In genomic region chr4:11456441-11456840, GRCh38 we compare ENCODE assay signal across 29 cellular contexts. TPM values are rescaled to one million over a fixed set of nuclear protein-coding genes. Genes with fewer than 3 reads are reported as not detected.
"Had no signal": no experiment of that assay in that cellular context is flagged by ENCODE, and none has a peak within 500 bp of the region (broad histone marks: within the 10 kb centered on the region; RNA-seq: fewer than 3 reads in every experiment).

No MANE protein-coding gene starts in this region.

- H3K36me3 Mint-ChIP-seq: stimulated activated effector memory CD8-positive, alpha-beta T cell treated with anti-CD3 and anti-CD28 coated beads, Interleukin-12 subunit alpha, Interleukin-12 subunit beta, amount 100 ng/mL, for 72 hours had no signal

- H3K4me3 ChIP-seq: coronary artery, esophagus squamous epithelium, heart right ventricle, lung, right atrium auricular region, stomach, thyroid gland had no signal

- H3K27ac ChIP-seq: coronary artery, esophagus squamous epithelium, heart right ventricle, neutrophil, parathyroid adenoma, right atrium auricular region, thyroid gland had no signal

- H3K27me3 Mint-ChIP-seq: progenitor cell of endocrine pancreas had no signal

- H3K9ac ChIP-seq: parathyroid adenoma had no signal

- ATAC-seq: heart right ventricle; left ventricle myocardium superior; natural killer cell treated with Interleukin-12 subunit alpha and Interleukin-12 subunit beta and Interleukin-15 and Interleukin-18, amount 100 ng/mL, for 72 hours; sciatic nerve; stimulated activated effector memory CD8-positive, alpha-beta T cell treated with anti-CD3 and anti-CD28 coated beads, Interleukin-12 subunit alpha, Interleukin-12 subunit beta, amount 100 ng/mL, for 72 hours had no signal

- H3K79me2 ChIP-seq: parathyroid adenoma had no signal

- H3K27me3 ChIP-seq: esophagus squamous epithelium, heart right ventricle, neutrophil, right atrium auricular region, stomach, thyroid gland had no signal

- H3K4me1 ChIP-seq: heart right ventricle, parathyroid adenoma, right atrium auricular region, stomach, thyroid gland had no signal

- DNase-seq: dermis blood vessel endothelial cell; effector memory CD4-positive, alpha-beta T cell; esophagus squamous epithelium; foreskin melanocyte; glutamatergic neuron; heart right ventricle; hypothalamus; immature natural killer cell; islet precursor cell; kidney glomerular epithelial cell; left ventricle myocardium superior; naive B cell; stimulated activated CD4-positive, alpha-beta T cell treated with anti-CD3 and anti-CD28 coated beads, Interleukin-2, amount 100 ng/mL, for 24 hours; stimulated activated CD4-positive, alpha-beta T cell treated with anti-CD3 and anti-CD28 coated beads, Interleukin-4, amount 100 ng/mL, for 24 hours; stimulated activated naive CD4-positive, alpha-beta T cell treated with Interleukin-2 at 50 U/mL for 16 hours; stomach; thyroid gland had no signal

- H3K4me3 Mint-ChIP-seq: immature natural killer cell; memory B cell; naive B cell; natural killer cell treated with Interleukin-12 subunit alpha and Interleukin-12 subunit beta and Interleukin-15 and Interleukin-18, amount 100 ng/mL, for 72 hours; neural crest cell; stimulated activated effector memory CD8-positive, alpha-beta T cell treated with anti-CD3 and anti-CD28 coated beads, Interleukin-12 subunit alpha, Interleukin-12 subunit beta, amount 100 ng/mL, for 72 hours had no signal

- H2AFZ ChIP-seq: parathyroid adenoma had no signal

- H3K27ac Mint-ChIP-seq: immature natural killer cell; memory B cell; natural killer cell treated with Interleukin-12 subunit alpha and Interleukin-12 subunit beta and Interleukin-15 and Interleukin-18, amount 100 ng/mL, for 72 hours; progenitor cell of endocrine pancreas; stimulated activated effector memory CD8-positive, alpha-beta T cell treated with anti-CD3 and anti-CD28 coated beads, Interleukin-12 subunit alpha, Interleukin-12 subunit beta, amount 100 ng/mL, for 72 hours had no signal

- H3K4me1 Mint-ChIP-seq: immature natural killer cell; neural crest cell; stimulated activated effector memory CD8-positive, alpha-beta T cell treated with anti-CD3 and anti-CD28 coated beads, Interleukin-12 subunit alpha, Interleukin-12 subunit beta, amount 100 ng/mL, for 72 hours had no signal

- H3K36me3 ChIP-seq: esophagus squamous epithelium, heart right ventricle, neutrophil, right atrium auricular region, stomach, thyroid gland had no signal

- H3K9me3 ChIP-seq: esophagus squamous epithelium, neutrophil, thyroid gland had no signal

RNA-seq across cellular contexts. Expression of gene HS3ST1, which starts 27.7 kb away (rescaled TPM):
- total RNA-seq: chondrocyte; natural killer cell treated with Interleukin-12 subunit alpha and Interleukin-12 subunit beta and Interleukin-15 and Interleukin-18, amount 100 ng/mL, for 72 hours had no signal
